ENCODE assay signal across 28 cellular contexts in genomic region chr1:18734461-18735368, GRCh38.
"Had no signal": no experiment of that assay in that cellular context is flagged by ENCODE, and none has a peak within 500 bp of the region (broad histone marks: within the 10 kb centered on the region; RNA-seq: fewer than 3 reads in every experiment).

No MANE protein-coding gene starts in this region.

- H3K27me3 ChIP-seq: colonic mucosa had no signal

- H3K9me3 Mint-ChIP-seq: activated CD4-positive, alpha-beta memory T cell treated with anti-CD3 and anti-CD28 coated beads for 36 hours; activated CD4-positive, alpha-beta T cell treated with anti-CD3 and anti-CD28 coated beads, Interleukin-2, amount 10 ng/mL, durations not matched to agents 24 days and 14 days; activated naive CD4-positive, alpha-beta T cell treated with anti-CD3 and anti-CD28 coated beads, Interleukin-2, amount 50 U/mL, for 24 hours; activated naive CD8-positive, alpha-beta T cell treated with anti-CD3 and anti-CD28 coated beads, Interleukin-2, amount 50 U/mL, for 24 hours; activated T-helper 1 cell treated with anti-CD3 and anti-CD28 coated beads, Interleukin-12 subunit alpha, Interleukin-12 subunit beta, Interleukin-2, Interleukin-4 antibody, amounts not matched to agents 30 ng/mL and 10 ng/mL and 1 ng/mL, durations not matched to agents 14 hours and 24 hours and 36 hours; mesothelial cell of epicardium; naive B cell; stimulated activated effector memory CD8-positive, alpha-beta T cell treated with anti-CD3 and anti-CD28 coated beads, Interleukin-12 subunit alpha, Interleukin-12 subunit beta, amount 100 ng/mL, for 72 hours; stimulated activated naive CD8-positive, alpha-beta T cell treated with anti-CD3 and anti-CD28 coated beads, Interleukin-15, amount 100 ng/mL, for 72 hours; type B pancreatic cell had no signal

- DNase-seq: activated CD4-positive, alpha-beta memory T cell treated with anti-CD3 and anti-CD28 coated beads for 36 hours; activated CD4-positive, alpha-beta T cell treated with anti-CD3 and anti-CD28 coated beads, Interleukin-2, amount 10 ng/mL, durations not matched to agents 24 days and 14 days; activated CD4-positive, CD25-positive, alpha-beta regulatory T cell treated with anti-CD3 and anti-CD28 coated beads, Interleukin-2, amount 50 U/mL, for 72 hours; activated CD8-positive, alpha-beta memory T cell treated with anti-CD3 and anti-CD28 coated beads, Interleukin-2, amount 50 U/mL, for 4 hours; activated gamma-delta T cell; activated naive CD8-positive, alpha-beta T cell treated with anti-CD3 and anti-CD28 coated beads, Interleukin-2, amount 50 U/mL, for 24 hours; activated T-cell treated with anti-CD3 and anti-CD28 coated beads, Interleukin-2, amount 50 U/mL, for 1 hour; cerebellar nuclear complex; colonic mucosa; effector memory CD4-positive, alpha-beta T cell; erythroblast; gastrocnemius medialis; glutamatergic neuron; left ventricle myocardium superior; naive B cell; posterior cingulate gyrus; stimulated activated CD4-positive, alpha-beta T cell treated with anti-CD3 and anti-CD28 coated beads, Interleukin-4, amount 100 ng/mL, for 24 hours; stimulated activated naive CD8-positive, alpha-beta T cell treated with anti-CD3 and anti-CD28 coated beads, Interleukin-15, amount 100 ng/mL, for 72 hours; substantia nigra; T-helper 2 cell had no signal

- H3K27ac Mint-ChIP-seq: activated CD4-positive, alpha-beta memory T cell treated with anti-CD3 and anti-CD28 coated beads for 36 hours; activated CD4-positive, alpha-beta T cell treated with anti-CD3 and anti-CD28 coated beads, Interleukin-2, amount 10 ng/mL, durations not matched to agents 24 days and 14 days; activated naive CD4-positive, alpha-beta T cell treated with anti-CD3 and anti-CD28 coated beads, Interleukin-2, amount 50 U/mL, for 24 hours; activated naive CD8-positive, alpha-beta T cell treated with anti-CD3 and anti-CD28 coated beads, Interleukin-2, amount 50 U/mL, for 24 hours; activated T-helper 1 cell treated with anti-CD3 and anti-CD28 coated beads, Interleukin-12 subunit alpha, Interleukin-12 subunit beta, Interleukin-2, Interleukin-4 antibody, amounts not matched to agents 30 ng/mL and 10 ng/mL and 1 ng/mL, durations not matched to agents 14 hours and 24 hours and 36 hours; mesothelial cell of epicardium; naive B cell; stimulated activated effector memory CD8-positive, alpha-beta T cell treated with anti-CD3 and anti-CD28 coated beads, Interleukin-12 subunit alpha, Interleukin-12 subunit beta, amount 100 ng/mL, for 72 hours; stimulated activated naive CD8-positive, alpha-beta T cell treated with anti-CD3 and anti-CD28 coated beads, Interleukin-15, amount 100 ng/mL, for 72 hours; type B pancreatic cell had no signal

- ATAC-seq: activated naive CD8-positive, alpha-beta T cell treated with anti-CD3 and anti-CD28 coated beads, Interleukin-2, amount 50 U/mL, for 24 hours; gastrocnemius medialis; left ventricle myocardium superior; sciatic nerve; stimulated activated naive CD8-positive, alpha-beta T cell treated with anti-CD3 and anti-CD28 coated beads, Interleukin-15, amount 100 ng/mL, for 72 hours had no signal

- H3K36me3 ChIP-seq: colonic mucosa, gastrocnemius medialis had no signal

- H3K4me1 Mint-ChIP-seq: activated CD4-positive, alpha-beta T cell treated with anti-CD3 and anti-CD28 coated beads, Interleukin-2, amount 10 ng/mL, durations not matched to agents 24 days and 14 days; activated naive CD4-positive, alpha-beta T cell treated with anti-CD3 and anti-CD28 coated beads, Interleukin-2, amount 50 U/mL, for 24 hours; activated naive CD8-positive, alpha-beta T cell treated with anti-CD3 and anti-CD28 coated beads, Interleukin-2, amount 50 U/mL, for 24 hours; mesothelial cell of epicardium; stimulated activated effector memory CD8-positive, alpha-beta T cell treated with anti-CD3 and anti-CD28 coated beads, Interleukin-12 subunit alpha, Interleukin-12 subunit beta, amount 100 ng/mL, for 72 hours; stimulated activated naive CD8-positive, alpha-beta T cell treated with anti-CD3 and anti-CD28 coated beads, Interleukin-15, amount 100 ng/mL, for 72 hours had no signal

- H3K4me1 ChIP-seq: colonic mucosa, gastrocnemius medialis had no signal

- H3K9me3 ChIP-seq: colonic mucosa, gastrocnemius medialis had no signal

- H3K4me3 ChIP-seq: colonic mucosa, dorsolateral prefrontal cortex, gastrocnemius medialis, skin epidermis had no signal

- H3K27ac ChIP-seq: colonic mucosa, dorsolateral prefrontal cortex, gastrocnemius medialis, skin epidermis had no signal

- H3K36me3 Mint-ChIP-seq: activated CD4-positive, alpha-beta memory T cell treated with anti-CD3 and anti-CD28 coated beads for 36 hours; activated naive CD4-positive, alpha-beta T cell treated with anti-CD3 and anti-CD28 coated beads, Interleukin-2, amount 50 U/mL, for 24 hours; mesothelial cell of epicardium; naive B cell; stimulated activated effector memory CD8-positive, alpha-beta T cell treated with anti-CD3 and anti-CD28 coated beads, Interleukin-12 subunit alpha, Interleukin-12 subunit beta, amount 100 ng/mL, for 72 hours; type B pancreatic cell had no signal

- H3K4me3 Mint-ChIP-seq: activated CD4-positive, alpha-beta memory T cell treated with anti-CD3 and anti-CD28 coated beads for 36 hours; activated CD4-positive, alpha-beta T cell treated with anti-CD3 and anti-CD28 coated beads, Interleukin-2, amount 10 ng/mL, durations not matched to agents 24 days and 14 days; activated naive CD4-positive, alpha-beta T cell treated with anti-CD3 and anti-CD28 coated beads, Interleukin-2, amount 50 U/mL, for 24 hours; activated naive CD8-positive, alpha-beta T cell treated with anti-CD3 and anti-CD28 coated beads, Interleukin-2, amount 50 U/mL, for 24 hours; activated T-helper 1 cell treated with anti-CD3 and anti-CD28 coated beads, Interleukin-12 subunit alpha, Interleukin-12 subunit beta, Interleukin-2, Interleukin-4 antibody, amounts not matched to agents 30 ng/mL and 10 ng/mL and 1 ng/mL, durations not matched to agents 14 hours and 24 hours and 36 hours; mesothelial cell of epicardium; naive B cell; stimulated activated effector memory CD8-positive, alpha-beta T cell treated with anti-CD3 and anti-CD28 coated beads, Interleukin-12 subunit alpha, Interleukin-12 subunit beta, amount 100 ng/mL, for 72 hours; stimulated activated naive CD8-positive, alpha-beta T cell treated with anti-CD3 and anti-CD28 coated beads, Interleukin-15, amount 100 ng/mL, for 72 hours; type B pancreatic cell had no signal
